23 cellular contexts compared by ENCODE assay signal in the genomic region with DNA sequence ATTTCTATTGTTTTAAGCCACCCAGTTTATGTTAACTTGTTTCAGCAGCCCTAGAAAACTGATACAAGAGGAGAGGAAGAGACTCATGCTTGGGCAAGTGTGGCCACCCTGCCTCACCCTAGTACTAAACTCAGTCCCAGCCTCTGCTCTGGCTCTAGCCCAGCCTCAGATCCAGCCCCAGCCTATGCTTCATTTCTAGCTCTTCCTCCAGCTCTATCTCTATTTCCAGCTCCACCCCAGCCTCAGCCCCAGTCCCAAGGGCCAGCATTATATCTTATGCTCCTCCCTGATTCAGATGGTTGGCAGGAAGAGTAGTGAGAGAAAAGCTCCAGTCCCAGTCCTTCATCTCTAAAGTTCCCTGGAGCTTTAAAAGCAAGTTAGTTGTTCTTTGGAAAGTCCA.
A peak's percentile ranks its signal among the peaks of the same experiment; 100 is the strongest.
DNase-seq lines count a peak whose midpoint lies in the region; ATAC-seq and TF ChIP-seq lines count a peak whose summit lies in the region.
"Had no signal": no experiment of that assay in that cellular context is flagged by ENCODE, and none has a peak within 500 bp of the region (broad histone marks: within the 10 kb centered on the region; RNA-seq: fewer than 3 reads in every experiment).

No MANE protein-coding gene starts in this region.

- intact Hi-C loops in right cardiac atrium (cut with DNase I) = no loop called here
- intact Hi-C loops in left ventricle myocardium inferior (cut with micrococcal nuclease) = no loop called here
- intact Hi-C loops in stomach (cut with DNase I; ENCODE audit: low total_unique reads) = no loop called here

- no peaks in the 10 kb centered on the region for H3K79me2 ChIP-seq in OCI-LY1 (ENCODE audit: insufficient read depth, low read length)

- no peaks in the 10 kb centered on the region for H3K4me1 ChIP-seq in right cardiac atrium (ENCODE audit: control insufficient read depth, insufficient read depth, low read length)
- peaks cover 1% of the 10 kb centered on the region for H3K4me1 ChIP-seq in left ventricle myocardium inferior
- peaks cover 25% of the 10 kb centered on the region for H3K4me1 ChIP-seq in OCI-LY1 (ENCODE audit: insufficient read depth, low read length, severe bottlenecking)
- H3K4me1 ChIP-seq in effector memory CD4-positive, alpha-beta T cell (ENCODE audit: control insufficient read depth, insufficient read depth, low read length, poor library complexity, severe bottlenecking) = peaks cover 25% of the 10 kb centered on the region
- peaks cover 29% of the 10 kb centered on the region for H3K4me1 ChIP-seq in thymus (ENCODE audit: control insufficient read depth, insufficient read depth, low read length)
- no peaks in the 10 kb centered on the region for H3K4me1 ChIP-seq in stomach
- no peaks in the 10 kb centered on the region for H3K4me1 ChIP-seq in gastroesophageal sphincter
- H3K4me1 ChIP-seq: colonic mucosa, left lung, Peyer's patch had no signal

- TF ChIP-seq EP300 in stomach (IDR thresholded peaks at IDR 0.05) (no peak), gastroesophageal sphincter (IDR thresholded peaks at IDR 0.05) (no peak)

- H3F3A ChIP-seq in OCI-LY1 (ENCODE audit: insufficient read depth, low read length) = no peaks in the 10 kb centered on the region

- H3K27me3 ChIP-seq in right cardiac atrium (ENCODE audit: control insufficient read depth, insufficient read depth) (no peaks in the 10 kb centered on the region), left ventricle myocardium inferior (ENCODE audit: low read depth) (no peaks in the 10 kb centered on the region), OCI-LY1 (ENCODE audit: insufficient read depth, low read length) (no peaks in the 10 kb centered on the region), thymus (ENCODE audit: control insufficient read depth, insufficient read depth) (no peaks in the 10 kb centered on the region), stomach (no peaks in the 10 kb centered on the region), gastroesophageal sphincter (no peaks in the 10 kb centered on the region)
- H3K27me3 ChIP-seq in effector memory CD4-positive, alpha-beta T cell (replicated peaks; ENCODE audit: control insufficient read depth, insufficient read depth, low read length, poor library complexity, severe bottlenecking) = no peaks in the 10 kb centered on the region
- H3K27me3 ChIP-seq: colonic mucosa, left lung, Peyer's patch, sigmoid colon had no signal

- H3K9me3 ChIP-seq in right cardiac atrium (ENCODE audit: control insufficient read depth, low read length) (no peaks in the 10 kb centered on the region), left ventricle myocardium inferior (replicated peaks) (no peaks in the 10 kb centered on the region), OCI-LY1 (ENCODE audit: low read length) (no peaks in the 10 kb centered on the region), thymus (ENCODE audit: control insufficient read depth) (no peaks in the 10 kb centered on the region), stomach (no peaks in the 10 kb centered on the region), gastroesophageal sphincter (no peaks in the 10 kb centered on the region)
- no peaks in the 10 kb centered on the region for H3K9me3 ChIP-seq in effector memory CD4-positive, alpha-beta T cell (ENCODE audit: control insufficient read depth, low read length)
- H3K9me3 ChIP-seq: colonic mucosa, left lung, Peyer's patch, sigmoid colon, thoracic aorta had no signal

- no peak overlapping the region for H3K4me3 ChIP-seq in right cardiac atrium (ENCODE audit: low read length)
- no peak overlapping the region for H3K4me3 ChIP-seq in left ventricle myocardium inferior
- no peak overlapping the region for H3K4me3 ChIP-seq in OCI-LY1 (ENCODE audit: low read depth, low read length, poor library complexity, severe bottlenecking)
- no peak overlapping the region for H3K4me3 ChIP-seq in effector memory CD4-positive, alpha-beta T cell (ENCODE audit: insufficient read depth, low read depth, low read length, poor library complexity, severe bottlenecking)
- no peak overlapping the region for H3K4me3 ChIP-seq in thymus (ENCODE audit: low read length)
- H3K4me3 ChIP-seq in stomach = no peak overlapping the region
- no peak overlapping the region for H3K4me3 ChIP-seq in gastroesophageal sphincter
- H3K4me3 ChIP-seq: colonic mucosa, left lung, Peyer's patch, sigmoid colon, thoracic aorta had no signal

- no peak overlapping the region for H3K27ac ChIP-seq in right cardiac atrium (ENCODE audit: low read length)
- H3K27ac ChIP-seq in left ventricle myocardium inferior (replicated peaks) = no peak overlapping the region
- H3K27ac ChIP-seq in OCI-LY1 (ENCODE audit: low read depth, low read length, poor library complexity, severe bottlenecking) = peak overlapping the region; percentile 61
- H3K27ac ChIP-seq in effector memory CD4-positive, alpha-beta T cell (ENCODE audit: insufficient read depth, low read length, poor library complexity, severe bottlenecking) = peak overlapping the region; percentile 25
- H3K27ac ChIP-seq in thymus (ENCODE audit: low read depth) = peak overlapping the region; percentile 85
- H3K27ac ChIP-seq in stomach = no peak overlapping the region
- H3K27ac ChIP-seq in gastroesophageal sphincter = no peak overlapping the region
- H3K27ac ChIP-seq: colonic mucosa, epithelial cell of prostate, left lung, sigmoid colon, thoracic aorta, WERI-Rb-1 had no signal

- no peak for TF ChIP-seq POLR2A in stomach (IDR thresholded peaks at IDR 0.05)
- TF ChIP-seq POLR2A in gastroesophageal sphincter (IDR thresholded peaks at IDR 0.05) = no peak

- H4K20me1 ChIP-seq in OCI-LY1 (ENCODE audit: insufficient read depth, low read length) = no peaks in the 10 kb centered on the region

- H3K36me3 ChIP-seq in left ventricle myocardium inferior (no peaks in the 10 kb centered on the region), OCI-LY1 (ENCODE audit: insufficient read depth, low read length) (no peaks in the 10 kb centered on the region), thymus (ENCODE audit: control insufficient read depth, insufficient read depth) (no peaks in the 10 kb centered on the region), stomach (no peaks in the 10 kb centered on the region), gastroesophageal sphincter (no peaks in the 10 kb centered on the region)
- H3K36me3 ChIP-seq in effector memory CD4-positive, alpha-beta T cell (ENCODE audit: control insufficient read depth, insufficient read depth, low read length) = no peaks in the 10 kb centered on the region
- H3K36me3 ChIP-seq: colonic mucosa, left lung, Peyer's patch, sigmoid colon, thoracic aorta, WERI-Rb-1 had no signal

- H2AFZ ChIP-seq in OCI-LY1 (ENCODE audit: low read length) = peak overlapping the region; percentile 76; the same call in 1 of the 2 replicates

- H3K4me2 ChIP-seq in OCI-LY1 (ENCODE audit: low read length) = 0 out of 2 replicates have a peak overlapping the region, but pooled peaks have one; percentile 23

- no peaks in the 10 kb centered on the region for H3K9me2 ChIP-seq in OCI-LY1 (ENCODE audit: low read depth, low read length)

- no peak overlapping the region for H3K9ac ChIP-seq in OCI-LY1 (ENCODE audit: low read length)

- no peak for TF ChIP-seq CTCF in left ventricle myocardium inferior (IDR thresholded peaks at IDR 0.05; ENCODE audit: borderline replicate concordance)
- no peak for TF ChIP-seq CTCF in OCI-LY1 (IDR thresholded peaks at IDR 0.05; ENCODE audit: low read length)
- no peak for TF ChIP-seq CTCF in stomach (IDR thresholded peaks at IDR 0.05)
- TF ChIP-seq CTCF in gastroesophageal sphincter (IDR thresholded peaks at IDR 0.05) = no peak

- ATAC-seq in right cardiac atrium (peak; percentile 26 to 81), GM19395 (IDR thresholded peaks at IDR 0.05; ENCODE audit: unreplicated experiment) (no peak), gastroesophageal sphincter (no peak)
- ATAC-seq: left lung, SK-N-SH treated with all-trans-retinoic acid at 6 μM for 48 hours had no signal

- DNase-seq in right cardiac atrium (peak; percentile 11 to 70 (median 51)), left ventricle myocardium inferior (no peak), stomach (no peak)
- DNase-seq in effector memory CD4-positive, alpha-beta T cell = no peak
- DNase-seq: activated effector memory CD4-positive, alpha-beta T cell treated with anti-CD3 and anti-CD28 coated beads, Interleukin-2, amount 50 U/mL, for 16 hours; colonic mucosa; H9; Karpas-422; left lung; NCI-H1417; NCI-H2171; NCI-H748 treated with DMSO at 0.1 percent for 48 hours; Peyer's patch; sigmoid colon; stimulated activated CD4-positive, alpha-beta T cell treated with anti-CD3 and anti-CD28 coated beads, Interleukin-4, amount 100 ng/mL, for 1 hour; WERI-Rb-1 had no signal

Comparison
In these comparisons a context has a peak if more than half of its experiments do, and no peak if none do; other contexts are left out.
1. DNase-seq: peak in right cardiac atrium (3 of 3); none in left ventricle myocardium inferior (single experiment), effector memory CD4-positive, alpha-beta T cell (0 of 3) and stomach (single experiment).
2. ATAC-seq: peak in right cardiac atrium (2 of 2); none in GM19395 (single experiment) and gastroesophageal sphincter (single experiment).
3. H3K27ac ChIP-seq: peak in OCI-LY1 (single experiment), effector memory CD4-positive, alpha-beta T cell (single experiment) and thymus (single experiment); none in right cardiac atrium (single experiment), left ventricle myocardium inferior (single experiment), stomach (0 of 5) and gastroesophageal sphincter (0 of 4).